In the genomic region with DNA sequence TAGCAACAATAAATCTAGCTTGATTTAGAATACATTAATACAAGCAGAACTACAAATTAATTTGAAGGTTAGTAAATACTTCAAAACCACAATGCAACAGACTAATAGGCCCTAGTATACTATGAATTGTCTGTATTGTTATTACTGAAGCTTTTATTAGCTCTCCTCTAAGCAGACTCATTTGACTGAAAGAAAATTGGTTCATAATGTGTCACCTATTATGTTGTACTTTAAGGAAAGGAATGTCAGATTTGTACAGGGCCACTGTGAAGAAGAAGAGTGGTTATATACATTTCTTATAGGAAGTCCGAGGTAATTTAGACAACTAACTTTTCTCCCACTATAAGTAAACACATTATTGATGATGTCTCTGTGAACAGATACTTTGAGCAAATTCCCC, we compare ENCODE assay signal across 19 cellular contexts.
"Had no signal": no experiment of that assay in that cellular context is flagged by ENCODE, and none has a peak within 500 bp of the region (broad histone marks: within the 10 kb centered on the region; RNA-seq: fewer than 3 reads in every experiment).

No MANE protein-coding gene starts in this region.

- DNase-seq: colonic mucosa; effector memory CD4-positive, alpha-beta T cell; erythroblast; esophagus squamous epithelium; foreskin melanocyte; head of caudate nucleus; left colon; left ventricle myocardium superior; lower lobe of right lung; natural killer cell; pancreas; stimulated activated CD4-positive, alpha-beta T cell treated with anti-CD3 and anti-CD28 coated beads, Interleukin-12 subunit alpha, Interleukin-12 subunit beta, amount 100 ng/mL, for 4 hours; stimulated activated CD4-positive, alpha-beta T cell treated with anti-CD3 and anti-CD28 coated beads, Interleukin-1b, Interleukin-23, amount 100 ng/mL, for 48 hours; stimulated activated CD4-positive, alpha-beta T cell treated with anti-CD3 and anti-CD28 coated beads, Interleukin-4, amount 100 ng/mL, for 1 hour; stimulated activated CD8-positive, alpha-beta memory T cell treated with anti-CD3 and anti-CD28 coated beads, Interleukin-4, amount 100 ng/mL, for 48 hours; stimulated activated naive CD4-positive, alpha-beta T cell; stomach; thyroid gland; trophoblast cell had no signal
